Comparison of ENCODE assay signal across 8 cellular contexts in genomic region chr3:73098026-73098425, GRCh38.
"Had no signal": no experiment of that assay in that cellular context is flagged by ENCODE, and none has a peak within 500 bp of the region (broad histone marks: within the 10 kb centered on the region; RNA-seq: fewer than 3 reads in every experiment).

No MANE protein-coding gene starts in this region.

- DNase-seq: GDM1, GF-D8 had no signal

- FAIRE-seq: G401.6, GM12878, GM12891, GM12892, GM18507, GM19239 had no signal

- ATAC-seq: GM12878 had no signal

- H3K4me3 ChIP-seq: GM12878 had no signal
